1 cellular context compared by ENCODE assay signal in genomic region chr20:62985089-62985778, GRCh38.
TF ChIP-seq lines count a peak whose summit lies in the region.

No MANE protein-coding gene starts in this region.

TF ChIP-seq in WTC11, 78 proteins besides CTCF, POLR2A, EP300 and RAD21 (continued from another document):
- TF ChIP-seq, protein P1, sequence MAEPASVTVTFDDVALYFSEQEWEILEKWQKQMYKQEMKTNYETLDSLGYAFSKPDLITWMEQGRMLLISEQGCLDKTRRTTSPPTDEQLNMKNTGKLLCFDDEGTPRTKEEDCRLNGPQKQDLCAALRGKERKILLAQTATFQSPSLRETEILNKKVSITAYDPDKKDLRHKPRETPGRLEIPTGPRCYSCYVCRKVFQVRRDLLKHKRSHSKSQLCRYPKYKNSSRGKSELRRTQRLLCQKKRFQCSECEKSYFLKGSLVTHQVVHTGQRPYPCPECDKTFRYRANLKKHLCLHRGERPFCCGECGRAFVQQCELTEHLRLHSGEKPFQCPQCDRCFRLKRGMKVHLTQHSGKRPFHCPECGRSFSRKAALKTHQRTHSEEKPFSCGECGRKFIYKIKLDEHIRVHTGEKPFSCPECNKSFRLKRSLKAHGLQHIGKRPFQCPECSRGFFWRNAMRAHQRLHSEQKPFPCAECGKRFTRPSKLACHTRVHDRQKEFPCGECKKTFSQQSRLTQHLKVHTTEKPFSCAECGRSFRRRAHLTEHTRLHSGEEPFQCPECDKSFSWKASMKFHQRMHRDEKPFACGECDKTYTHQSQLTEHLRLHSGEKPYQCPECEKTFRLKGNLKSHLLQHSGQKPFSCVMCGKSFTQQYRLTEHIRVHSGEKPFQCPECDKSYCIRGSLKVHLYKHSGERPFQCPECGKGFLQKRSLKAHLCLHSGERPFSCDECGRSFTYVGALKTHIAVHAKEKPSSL (CRISPR knock-in tag; conservative IDR thresholded peaks at IDR 0.05): no peak
- TF ChIP-seq TCF7 (CRISPR knock-in tag; IDR thresholded peaks at IDR 0.05; ENCODE audit: low read depth) (no peak), ZNF281 (CRISPR knock-in tag; IDR thresholded peaks at IDR 0.05) (no peak), RELA (CRISPR knock-in tag; IDR thresholded peaks at IDR 0.05; ENCODE audit: borderline replicate concordance) (no peak), KAT7 (CRISPR knock-in tag; IDR thresholded peaks at IDR 0.05; ENCODE audit: borderline replicate concordance) (no peak), EMX1 (CRISPR knock-in tag; IDR thresholded peaks at IDR 0.05) (no peak), SMAD4 (CRISPR knock-in tag; IDR thresholded peaks at IDR 0.05) (no peak), TP53 (CRISPR knock-in tag; IDR thresholded peaks at IDR 0.05) (no peak), PREB (CRISPR knock-in tag; IDR thresholded peaks at IDR 0.05; ENCODE audit: borderline replicate concordance) (no peak), ZNF263 (CRISPR knock-in tag; IDR thresholded peaks at IDR 0.05; ENCODE audit: low read depth) (no peak)
